Comparison of ENCODE assay signal across 8 cellular contexts in the genomic region with DNA sequence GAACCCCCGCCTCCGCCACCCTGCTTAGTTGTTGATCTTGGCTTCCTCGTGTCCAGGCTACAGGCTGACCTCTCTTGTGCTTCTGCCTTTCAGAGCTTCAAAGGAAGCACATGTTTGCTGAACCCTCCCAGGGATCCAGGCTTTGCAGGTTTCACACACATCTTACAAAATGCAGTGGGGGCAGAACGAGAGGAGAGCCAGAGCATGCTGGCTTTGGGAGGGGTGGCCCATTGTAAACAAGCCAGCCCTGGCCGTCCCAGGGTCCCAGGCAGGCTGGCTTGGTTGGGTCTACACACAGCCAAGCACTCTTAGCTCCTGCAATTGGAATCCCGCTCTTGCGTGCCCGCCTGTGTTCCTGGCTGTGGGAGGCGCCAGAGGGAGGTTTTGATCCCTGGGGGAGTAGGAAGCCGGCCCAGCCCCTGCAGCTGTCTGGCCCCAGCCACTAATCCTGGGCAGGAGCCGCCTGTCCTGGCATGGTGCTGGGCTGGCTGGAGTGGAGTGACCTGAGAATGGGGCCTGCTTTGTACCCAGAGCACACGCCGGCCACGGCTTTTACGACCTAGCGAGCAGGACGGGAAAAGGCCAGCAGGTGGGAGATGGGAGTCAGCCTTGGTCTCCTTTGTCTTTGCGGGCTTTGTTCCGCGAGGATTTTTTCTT. TPM values are rescaled to one million over a fixed set of nuclear protein-coding genes. Genes with fewer than 3 reads are reported as not detected.
DNase-seq lines count a peak whose midpoint lies in the region; ATAC-seq and TF ChIP-seq lines count a peak whose summit lies in the region.
"Had no signal": no experiment of that assay in that cellular context is flagged by ENCODE, and none has a peak within 500 bp of the region (broad histone marks: within the 10 kb centered on the region; RNA-seq: fewer than 3 reads in every experiment).

No MANE protein-coding gene starts in this region.

- DNase-seq in NCI-H2107 (lab: John Stamatoyannopoulos, UW), result peak; percentile 37
- DNase-seq in kidney epithelial cell (ENCODE audit: low read depth), result no peak
- peak; percentile 44 for DNase-seq in superior temporal gyrus (ENCODE audit: extremely low spot score)
- DNase-seq in GM13977 (ENCODE audit: low spot score), result no peak
- DNase-seq in NCI-H2227 treated with DMSO at 0.1 percent for 48 hours (lab: John Stamatoyannopoulos, UW), result no peak
- DNase-seq: KBM-7 had no signal

- peaks cover 4% of the 10 kb centered on the region for H3K27me3 Mint-ChIP-seq in brain

- H3K27ac Mint-ChIP-seq in brain, result peak overlapping the region; percentile 44 to 93 (median 87)

- H3K9me3 Mint-ChIP-seq in brain, result peaks cover 0 to 27% (median 3%) of the 10 kb centered on the region in 5 experiments

- H3K4me3 ChIP-seq in kidney epithelial cell (ENCODE audit: low read depth, low read length), result no peak overlapping the region

- H3K36me3 ChIP-seq in kidney epithelial cell (ENCODE audit: control insufficient read depth, insufficient read depth, low read length), result no peaks in the 10 kb centered on the region

- no peak for ATAC-seq in HG03097 (IDR thresholded peaks at IDR 0.05; ENCODE audit: low FRiP score, unreplicated experiment)

- H3K4me1 Mint-ChIP-seq in brain, result peaks cover 75% of the 10 kb centered on the region

- peak overlapping the region in 3 of 5 experiments; percentile 12 to 67 (median 28) for H3K4me3 Mint-ChIP-seq in brain

- no peaks in the 10 kb centered on the region for H3K27me3 ChIP-seq in kidney epithelial cell (ENCODE audit: control insufficient read depth, insufficient read depth, low read length)

- in situ Hi-C loops in GM13977 (cut with MboI; ENCODE audit: low pct_unique_long_range_greater_than_20kb, low sequenced_read_pairs, unreplicated experiment), result no loop called here

- TF ChIP-seq CTCF in brain (conservative IDR thresholded peaks at IDR 0.05) (peak; percentile 30 to 52), kidney epithelial cell (IDR thresholded peaks at IDR 0.05; ENCODE audit: insufficient read depth, low read length, poor library complexity, severe bottlenecking) (peak; percentile 38), GM13977 (IDR thresholded peaks at IDR 0.05; ENCODE audit: extremely low read depth, insufficient read depth, missing control alignments) (no peak)

- peaks cover 71% of the 10 kb centered on the region for H3K36me3 Mint-ChIP-seq in brain

RNA-seq across cellular contexts. Expression of a gene that starts 53.9 kb away (rescaled TPM):
- 78.4 TPM for polyA plus RNA-seq in brain (ENCODE audit: insufficient read depth, low read depth, low replicate concordance)
- total RNA-seq in kidney epithelial cell, result 115 and 119 TPM in 2 replicates

Comparison
In these comparisons a context has a peak if more than half of its experiments do, and no peak if none do; other contexts are left out.
1. DNase-seq: peak in NCI-H2107 (single experiment) and superior temporal gyrus (single experiment); none in kidney epithelial cell (single experiment), GM13977 (single experiment) and NCI-H2227 treated with DMSO at 0.1 percent for 48 hours (single experiment).